Comparison of ENCODE assay signal across 30 cellular contexts in genomic region chr3:54949491-54950044, GRCh38. TPM values are rescaled to one million over a fixed set of nuclear protein-coding genes. Genes with fewer than 3 reads are reported as not detected.
"Had no signal": no experiment of that assay in that cellular context is flagged by ENCODE, and none has a peak within 500 bp of the region (broad histone marks: within the 10 kb centered on the region; RNA-seq: fewer than 3 reads in every experiment).

No MANE protein-coding gene starts in this region.

- H3K36me3 ChIP-seq: cardiac muscle cell, esophagus squamous epithelium, heart left ventricle, lower lobe of right lung, sigmoid colon, stomach, suprapubic skin, tibial nerve had no signal

- H3K4me3 ChIP-seq: body of pancreas, cardiac muscle cell, esophagus squamous epithelium, heart left ventricle, lower lobe of right lung, sigmoid colon, smooth muscle cell, stomach, suprapubic skin, tibial nerve had no signal

- ATAC-seq: activated CD4-positive, alpha-beta T cell treated with anti-CD3 and anti-CD28 coated beads for 36 hours; activated naive CD8-positive, alpha-beta T cell treated with anti-CD3 and anti-CD28 coated beads, Interleukin-2, amount 50 U/mL, for 24 hours; activated T-cell treated with anti-CD3 and anti-CD28 coated beads, Interleukin-2, amount 50 U/mL, for 72 hours; body of pancreas; heart left ventricle; lower lobe of right lung; natural killer cell; stimulated activated memory B cell treated with anti-CD40 and anti-IgM and Interleukin-4, amounts not matched to agents 10 μg/mL and 1 μg/mL and 100 μg/mL, for 72 hours had no signal

- H3K4me1 ChIP-seq: body of pancreas, lower lobe of right lung, tibial nerve had no signal

- H3K4me2 ChIP-seq: smooth muscle cell had no signal

- H3K27me3 ChIP-seq: body of pancreas, cardiac muscle cell, esophagus squamous epithelium, sigmoid colon, stomach, suprapubic skin, tibial nerve had no signal

- H3K27ac ChIP-seq: body of pancreas, cardiac muscle cell, esophagus squamous epithelium, heart left ventricle, lower lobe of right lung, sigmoid colon, stomach, suprapubic skin, tibial nerve had no signal

- H3K9me3 ChIP-seq: body of pancreas, esophagus squamous epithelium, heart left ventricle, lower lobe of right lung, sigmoid colon, stomach, suprapubic skin, tibial nerve had no signal

- DNase-seq: activated B cell treated with CpG ODN at 0.5 μM for 24 hours; activated CD4-positive, alpha-beta T cell treated with anti-CD3 and anti-CD28 coated beads for 36 hours; activated CD4-positive, alpha-beta T cell treated with anti-CD3 and anti-CD28 coated beads, Interleukin-2, amount 50 U/mL, for 48 hours; activated effector memory CD4-positive, alpha-beta T cell treated with Interleukin-2 at 50 U/mL for 16 hours; activated naive CD4-positive, alpha-beta T cell treated with anti-CD3 and anti-CD28 coated beads for 36 hours; activated naive CD8-positive, alpha-beta T cell treated with anti-CD3 and anti-CD28 coated beads, Interleukin-2, amount 50 U/mL, for 24 hours; activated T-cell treated with anti-CD3 and anti-CD28 coated beads, Interleukin-2, amount 50 U/mL, for 72 hours; anterior cingulate cortex; body of pancreas; cortex of kidney; endodermal cell; esophagus squamous epithelium; heart left ventricle; lower lobe of right lung; midbrain; natural killer cell; retina; sigmoid colon; stimulated activated CD4-positive, alpha-beta T cell treated with anti-CD3 and anti-CD28 coated beads, Interleukin-15, amount 100 ng/mL, for 24 hours; stomach; T-helper 9 cell had no signal

RNA-seq across cellular contexts. Expression of gene LRTM1, which starts 21.7 kb away (rescaled TPM):
- total RNA-seq: activated B cell treated with CpG ODN at 0.5 μM for 24 hours; activated CD4-positive, alpha-beta T cell treated with anti-CD3 and anti-CD28 coated beads for 36 hours; activated naive CD4-positive, alpha-beta T cell treated with anti-CD3 and anti-CD28 coated beads for 36 hours; activated T-cell treated with anti-CD3 and anti-CD28 coated beads, Interleukin-2, amount 50 U/mL, for 72 hours; body of pancreas; cardiac muscle cell; cerebellum; endodermal cell; esophagus squamous epithelium; heart left ventricle; lower lobe of right lung; natural killer cell; osteocyte; progenitor cell of endocrine pancreas; sigmoid colon; smooth muscle cell; stomach; suprapubic skin; tibial nerve had no signal
- polyA plus RNA-seq: heart left ventricle, keratinocyte, sigmoid colon, smooth muscle cell, stomach had no signal
